8 cellular contexts compared by ENCODE assay signal in genomic region chr6:135182993-135183531, GRCh38. TPM values are rescaled to one million over a fixed set of nuclear protein-coding genes. Genes with fewer than 3 reads are reported as not detected.
DNase-seq lines count a peak whose midpoint lies in the region; ATAC-seq and TF ChIP-seq lines count a peak whose summit lies in the region.

No MANE protein-coding gene starts in this region.

- H3K4me2 ChIP-seq in SU-DHL-6 (ENCODE audit: low read depth, low read length, poor library complexity, severe bottlenecking): peak overlapping the region; percentile 100

- peaks cover 38% of the 10 kb centered on the region for H3F3A ChIP-seq in SU-DHL-6 (ENCODE audit: insufficient read depth)

- H3K27me3 ChIP-seq in SU-DHL-6 (ENCODE audit: low read length): no peaks in the 10 kb centered on the region
- peaks cover 8% of the 10 kb centered on the region for H3K27me3 ChIP-seq in ascending aorta

- no peaks in the 10 kb centered on the region for H3K9me3 ChIP-seq in SU-DHL-6 (ENCODE audit: insufficient read depth, low read length)
- H3K9me3 ChIP-seq in ascending aorta: no peaks in the 10 kb centered on the region

- peak overlapping the region; percentile 71 for H3K27ac ChIP-seq in SU-DHL-6 (ENCODE audit: low read depth, low read length)
- H3K27ac ChIP-seq in ascending aorta: no peak overlapping the region

- intact Hi-C loops in ascending aorta (cut with DNase I) (loop anchor here (10.0 kb wide), 1 partner anchor 128 kb away; the partner anchor contains the start of gene HBS1L), left colon (cut with DNase I, micrococcal nuclease) (no loop called here)

- H3K4me1 ChIP-seq in ascending aorta: peaks cover 14 to 18% of the 10 kb centered on the region in 2 donors

- ATAC-seq in GM19467 (IDR thresholded peaks at IDR 0.05; ENCODE audit: unreplicated experiment): peak; percentile 42
- peak; percentile 75 for ATAC-seq in left colon

- H3K9me2 ChIP-seq in SU-DHL-6 (replicated peaks; ENCODE audit: insufficient read depth, low read length): no peaks in the 10 kb centered on the region

- 0 out of 2 replicates have a peak, but pooled peaks cover 3% of the 10 kb centered on the region for H4K20me1 ChIP-seq in SU-DHL-6 (ENCODE audit: low read depth, low read length)

- DNase-seq in COR-L47 (lab: John Stamatoyannopoulos, UW) (peak; percentile 17), HK-2 (ENCODE audit: unreplicated experiment) (peak; percentile 11), ascending aorta (ENCODE audit: low spot score in 2 of 2) (no peak), left colon (peak; percentile 88 to 90), dermis blood vessel endothelial cell (no peak)
- DNase-seq in stimulated activated CD4-positive, alpha-beta T cell treated with anti-CD3 and anti-CD28 coated beads, TNF-alpha, amount 100 ng/mL, for 4 hours (ENCODE audit: low read depth in 3 of 3): peak; percentile 50 to 59 (median 54)

- H3K4me3 ChIP-seq in SU-DHL-6 (ENCODE audit: insufficient read depth, low read length, poor library complexity, severe bottlenecking): peak overlapping the region; percentile 62
- H3K4me3 ChIP-seq in ascending aorta: peak overlapping the region; percentile 68 to 86

- peak overlapping the region; percentile 86 for H3K9ac ChIP-seq in SU-DHL-6 (ENCODE audit: low read length)

- TF ChIP-seq CTCF in SU-DHL-6 (IDR thresholded peaks at IDR 0.05; ENCODE audit: insufficient read depth, low read length, poor library complexity, severe bottlenecking) (no peak), ascending aorta (IDR thresholded peaks at IDR 0.05) (no peak)

- H3K79me2 ChIP-seq in SU-DHL-6 (ENCODE audit: insufficient read depth, low read length): peaks cover 8% of the 10 kb centered on the region

- peaks cover 5% of the 10 kb centered on the region; the same call in 1 of the 2 replicates for H3K36me3 ChIP-seq in SU-DHL-6 (ENCODE audit: low read length)
- no peaks in the 10 kb centered on the region for H3K36me3 ChIP-seq in ascending aorta

- peak overlapping the region; percentile 78 for H2AFZ ChIP-seq in SU-DHL-6 (ENCODE audit: low read depth, low read length, severe bottlenecking)

RNA-seq across cellular contexts. Expression of gene MYB, which starts 2.0 kb away (rescaled TPM):
- total RNA-seq in ascending aorta: not detected
- 10 to 100 TPM; 51.1 to 72.8 TPM for total RNA-seq in left colon
- 0.17 and 0.19 TPM in 2 replicates for total RNA-seq in dermis blood vessel endothelial cell

Comparison
In these comparisons a context has a peak if more than half of its experiments do, and no peak if none do; other contexts are left out.
1. DNase-seq: peak in COR-L47 (single experiment), HK-2 (single experiment), left colon (2 of 2) and stimulated activated CD4-positive, alpha-beta T cell treated with anti-CD3 and anti-CD28 coated beads, TNF-alpha, amount 100 ng/mL, for 4 hours (3 of 3); none in ascending aorta (0 of 2) and dermis blood vessel endothelial cell (single experiment).
2. RNA of gene MYB, which starts 2.0 kb away (total RNA-seq): 51.1 to 72.8 TPM in left colon; 0.17 to 0.19 TPM in dermis blood vessel endothelial cell and not detected in ascending aorta (single experiment); every median in the first group is over 10 times any median in the second.